In genomic region chr17:19415806-19416775, GRCh38 we compare ENCODE assay signal across 24 cellular contexts. TPM values are rescaled to one million over a fixed set of nuclear protein-coding genes. Genes with fewer than 3 reads are reported as not detected.
"Had no signal": no experiment of that assay in that cellular context is flagged by ENCODE, and none has a peak within 500 bp of the region (broad histone marks: within the 10 kb centered on the region; RNA-seq: fewer than 3 reads in every experiment).

No MANE protein-coding gene starts in this region.

- H3K27ac Mint-ChIP-seq: naive thymus-derived CD8-positive, alpha-beta T cell; progenitor cell of endocrine pancreas; stimulated activated effector memory CD8-positive, alpha-beta T cell treated with anti-CD3 and anti-CD28 coated beads, Interleukin-12 subunit alpha, Interleukin-12 subunit beta, amount 100 ng/mL, for 72 hours; stimulated activated naive CD8-positive, alpha-beta T cell treated with anti-CD3 and anti-CD28 coated beads, Interleukin-15, Interleukin-2, amounts not matched to agents 100 ng/mL and 50 ng/mL, for 24 hours had no signal

- H3K4me3 Mint-ChIP-seq: naive thymus-derived CD8-positive, alpha-beta T cell; stimulated activated effector memory CD8-positive, alpha-beta T cell treated with anti-CD3 and anti-CD28 coated beads, Interleukin-12 subunit alpha, Interleukin-12 subunit beta, amount 100 ng/mL, for 72 hours; stimulated activated naive CD8-positive, alpha-beta T cell treated with anti-CD3 and anti-CD28 coated beads, Interleukin-15, Interleukin-2, amounts not matched to agents 100 ng/mL and 50 ng/mL, for 24 hours had no signal

- H3K4me3 ChIP-seq: colonic mucosa, lung, pancreas, right lobe of liver, tibial artery, upper lobe of left lung, uterus had no signal

- H3K27me3 ChIP-seq: colonic mucosa, pancreas, right lobe of liver, tibial artery, upper lobe of left lung, uterus had no signal

- H3K27me3 Mint-ChIP-seq: stimulated activated naive CD8-positive, alpha-beta T cell treated with anti-CD3 and anti-CD28 coated beads, Interleukin-15, Interleukin-2, amounts not matched to agents 100 ng/mL and 50 ng/mL, for 24 hours had no signal

- H3K27ac ChIP-seq: colonic mucosa, foreskin keratinocyte, pancreas, right lobe of liver, tibial artery, upper lobe of left lung, uterus had no signal

- H3K36me3 ChIP-seq: colonic mucosa, pancreas, right lobe of liver, tibial artery, upper lobe of left lung, uterus had no signal

- ATAC-seq: foreskin keratinocyte; left colon; left ventricle myocardium superior; naive thymus-derived CD8-positive, alpha-beta T cell; pancreas; right lobe of liver; stimulated activated effector memory CD8-positive, alpha-beta T cell treated with anti-CD3 and anti-CD28 coated beads, Interleukin-12 subunit alpha, Interleukin-12 subunit beta, amount 100 ng/mL, for 72 hours had no signal

- DNase-seq: colonic mucosa; dermis blood vessel endothelial cell; erythroblast; foreskin keratinocyte; left ventricle myocardium superior; mesenchymal stem cell; naive thymus-derived CD8-positive, alpha-beta T cell; nucleus accumbens; right lobe of liver; stimulated activated CD4-positive, alpha-beta T cell treated with anti-CD3 and anti-CD28 coated beads, Interleukin-4, amount 100 ng/mL, for 1 hour; stimulated activated CD8-positive, alpha-beta memory T cell treated with anti-CD3 and anti-CD28 coated beads, Interleukin-4, amount 100 ng/mL, for 48 hours; tibial artery; uterus had no signal

- H3K9me3 Mint-ChIP-seq: naive thymus-derived CD8-positive, alpha-beta T cell; stimulated activated effector memory CD8-positive, alpha-beta T cell treated with anti-CD3 and anti-CD28 coated beads, Interleukin-12 subunit alpha, Interleukin-12 subunit beta, amount 100 ng/mL, for 72 hours; stimulated activated naive CD8-positive, alpha-beta T cell treated with anti-CD3 and anti-CD28 coated beads, Interleukin-15, Interleukin-2, amounts not matched to agents 100 ng/mL and 50 ng/mL, for 24 hours had no signal

- H3K36me3 Mint-ChIP-seq: naive thymus-derived CD8-positive, alpha-beta T cell; stimulated activated effector memory CD8-positive, alpha-beta T cell treated with anti-CD3 and anti-CD28 coated beads, Interleukin-12 subunit alpha, Interleukin-12 subunit beta, amount 100 ng/mL, for 72 hours had no signal

- H3K4me1 ChIP-seq: colonic mucosa, foreskin keratinocyte, pancreas, right lobe of liver had no signal

- H3K9me3 ChIP-seq: colonic mucosa, pancreas, right lobe of liver, tibial artery, upper lobe of left lung, uterus had no signal

RNA-seq across cellular contexts. Expression of gene RNF112, which starts 5.1 kb away (rescaled TPM):
- total RNA-seq: renal cortical epithelial cell had no signal

RNA-seq across cellular contexts. Expression of gene MFAP4, which starts 29.1 kb away (rescaled TPM):
- total RNA-seq: dermis blood vessel endothelial cell; endothelial cell of umbilical vein; foreskin keratinocyte; mononuclear cell; naive thymus-derived CD8-positive, alpha-beta T cell had no signal
- polyA plus RNA-seq: endothelial cell of umbilical vein; foreskin keratinocyte; naive thymus-derived CD8-positive, alpha-beta T cell; neural cell had no signal
